ENCODE assay signal across 9 cellular contexts in genomic region chr20:3847419-3847940, GRCh38. TPM values are rescaled to one million over a fixed set of nuclear protein-coding genes. Genes with fewer than 3 reads are reported as not detected.
DNase-seq lines count a peak whose midpoint lies in the region; ATAC-seq, FAIRE-seq and TF ChIP-seq lines count a peak whose summit lies in the region.
"Had no signal": no experiment of that assay in that cellular context is flagged by ENCODE, and none has a peak within 500 bp of the region (broad histone marks: within the 10 kb centered on the region; RNA-seq: fewer than 3 reads in every experiment).

No MANE protein-coding gene starts in this region.

- no peaks in the 10 kb centered on the region for H3K9me3 Mint-ChIP-seq in activated naive CD4-positive, alpha-beta T cell treated with anti-CD3 and anti-CD28 coated beads, Interleukin-2, amount 10 ng/mL, durations not matched to agents 7 days and 5 days
- H3K9me3 Mint-ChIP-seq in astrocyte (ENCODE audit: unreplicated experiment) = no peaks in the 10 kb centered on the region

- peak overlapping the region; percentile 98 for H3K4me2 ChIP-seq in astrocyte (ENCODE audit: low read length)

- CTCF ChIA-PET in activated naive CD4-positive, alpha-beta T cell treated with anti-CD3 and anti-CD28 coated beads, Interleukin-2, amount 10 ng/mL, durations not matched to agents 7 days and 5 days (lab: Charles Lee) = no interaction called here

- DNase-seq in activated naive CD4-positive, alpha-beta T cell treated with anti-CD3 and anti-CD28 coated beads, Interleukin-2, amount 10 ng/mL, durations not matched to agents 7 days and 5 days = no peak
- no peak for DNase-seq in activated naive CD4-positive, alpha-beta T cell treated with anti-CD3 and anti-CD28 coated beads, Interleukin-2, amount 50 U/mL, for 16 hours
- DNase-seq in astrocyte (ENCODE audit: low read depth) = no peak
- no peak for DNase-seq in thoracic aorta (ENCODE audit: low spot score)
- no peak for DNase-seq in cerebellar nuclear complex (lab: John Stamatoyannopoulos, UW)
- no peak for DNase-seq in AG08395 (ENCODE audit: low spot score)

- no peak for FAIRE-seq in astrocyte (lab: Jason Lieb, UNC)
- FAIRE-seq: endometrium had no signal

- peak overlapping the region; percentile 84 for H3K4me3 Mint-ChIP-seq in activated naive CD4-positive, alpha-beta T cell treated with anti-CD3 and anti-CD28 coated beads, Interleukin-2, amount 10 ng/mL, durations not matched to agents 7 days and 5 days
- H3K4me3 Mint-ChIP-seq in astrocyte (ENCODE audit: unreplicated experiment) = peak overlapping the region; percentile 96

- TF ChIP-seq CTCF in astrocyte (IDR thresholded peaks at IDR 0.05; ENCODE audit: insufficient read depth, low read depth, low read length) = no peak
- TF ChIP-seq CTCF in thoracic aorta (IDR thresholded peaks at IDR 0.05) = no peak

- peak overlapping the region; percentile 78 for H3K4me3 ChIP-seq in astrocyte (ENCODE audit: insufficient read depth, low read depth, low read length)
- H3K4me3 ChIP-seq in thoracic aorta = peak overlapping the region; percentile 91

- peaks cover 20% of the 10 kb centered on the region for H4K20me1 ChIP-seq in astrocyte (ENCODE audit: insufficient read depth, low read length)

- H3K9me3 ChIP-seq in astrocyte (ENCODE audit: insufficient read depth, low read depth, low read length) (no peaks in the 10 kb centered on the region), thoracic aorta (no peaks in the 10 kb centered on the region)

- peak overlapping the region; percentile 94 for H3K9ac ChIP-seq in astrocyte (ENCODE audit: low read length)

- H3K27me3 Mint-ChIP-seq in activated naive CD4-positive, alpha-beta T cell treated with anti-CD3 and anti-CD28 coated beads, Interleukin-2, amount 10 ng/mL, durations not matched to agents 7 days and 5 days = no peaks in the 10 kb centered on the region
- no peaks in the 10 kb centered on the region for H3K27me3 Mint-ChIP-seq in astrocyte (ENCODE audit: low read depth, unreplicated experiment)

- peaks cover 19% of the 10 kb centered on the region for H3K4me1 ChIP-seq in astrocyte (ENCODE audit: insufficient read depth, low read length)
- peaks cover 5 to 17% of the 10 kb centered on the region in 2 donors for H3K4me1 ChIP-seq in thoracic aorta (ENCODE audit: control insufficient read depth in 1 of 2, low read depth in 2 of 2)

- no peak for ATAC-seq in thoracic aorta (ENCODE audit: insufficient number of reproducible peaks, low FRiP score, low read depth)
- ATAC-seq in GM18873 (IDR thresholded peaks at IDR 0.05; ENCODE audit: low FRiP score, unreplicated experiment) = no peak

- H3K36me3 Mint-ChIP-seq in activated naive CD4-positive, alpha-beta T cell treated with anti-CD3 and anti-CD28 coated beads, Interleukin-2, amount 10 ng/mL, durations not matched to agents 7 days and 5 days = peaks cover 11% of the 10 kb centered on the region
- peaks cover 3% of the 10 kb centered on the region for H3K36me3 Mint-ChIP-seq in astrocyte (ENCODE audit: low read depth, unreplicated experiment)

- H3K27me3 ChIP-seq in astrocyte (ENCODE audit: insufficient read depth, low read length) = no peaks in the 10 kb centered on the region
- no peaks in the 10 kb centered on the region for H3K27me3 ChIP-seq in layer of hippocampus (ENCODE audit: control insufficient read depth, insufficient read depth, low read length)
- no peaks in the 10 kb centered on the region for H3K27me3 ChIP-seq in thoracic aorta (replicated peaks; ENCODE audit: insufficient read depth)

- H2AFZ ChIP-seq in astrocyte (ENCODE audit: low read depth, low read length) = peak overlapping the region; percentile 86

- peaks cover 25% of the 10 kb centered on the region for H3K4me1 Mint-ChIP-seq in activated naive CD4-positive, alpha-beta T cell treated with anti-CD3 and anti-CD28 coated beads, Interleukin-2, amount 10 ng/mL, durations not matched to agents 7 days and 5 days
- H3K4me1 Mint-ChIP-seq in astrocyte (ENCODE audit: low read depth, unreplicated experiment) = peaks cover 16% of the 10 kb centered on the region

- peaks cover 47% of the 10 kb centered on the region for H3K79me2 ChIP-seq in astrocyte (ENCODE audit: insufficient read depth, low read length)

- H3K36me3 ChIP-seq in astrocyte (ENCODE audit: insufficient read depth, low read length) (no peaks in the 10 kb centered on the region), thoracic aorta (no peaks in the 10 kb centered on the region)

- H3K27ac Mint-ChIP-seq in activated naive CD4-positive, alpha-beta T cell treated with anti-CD3 and anti-CD28 coated beads, Interleukin-2, amount 10 ng/mL, durations not matched to agents 7 days and 5 days = peak overlapping the region; percentile 88
- H3K27ac Mint-ChIP-seq in astrocyte (ENCODE audit: unreplicated experiment) = no peak overlapping the region

- peak overlapping the region; percentile 61 for H3K27ac ChIP-seq in astrocyte (ENCODE audit: low read depth, low read length)
- peak overlapping the region; percentile 94 for H3K27ac ChIP-seq in layer of hippocampus (ENCODE audit: low read depth, low read length)
- peak overlapping the region; percentile 90 to 96 for H3K27ac ChIP-seq in thoracic aorta

RNA-seq across cellular contexts. Expression of gene MAVS, which starts 0.8 kb away (rescaled TPM):
- 38.4 and 42.1 TPM in 2 replicates for total RNA-seq in astrocyte
- 10 to 100 TPM; 35.2 to 42.1 TPM for total RNA-seq in thoracic aorta

RNA-seq across cellular contexts. Expression of gene AP5S1, which starts 27.1 kb away (rescaled TPM):
- total RNA-seq in astrocyte = 12.6 TPM in 2 replicates
- 10 to 100 TPM; 12.3 to 18.0 TPM for total RNA-seq in thoracic aorta

RNA-seq across cellular contexts. Expression of gene PANK2, which starts 41.7 kb away (rescaled TPM):
- total RNA-seq in astrocyte (51.5 and 59.3 TPM in 2 replicates), thoracic aorta (100 to 1,000 TPM in 1 of 2 donors, 10 to 100 TPM in 1; 58.3 to 113 TPM)

RNA-seq across cellular contexts. Expression of gene CDC25B, which starts 51.4 kb away (rescaled TPM):
- 8.5 and 8.8 TPM in 2 replicates for total RNA-seq in astrocyte
- 10 to 100 TPM; 28.4 to 41.8 TPM for total RNA-seq in thoracic aorta
